1 cellular context compared by ENCODE assay signal in the genomic region with DNA sequence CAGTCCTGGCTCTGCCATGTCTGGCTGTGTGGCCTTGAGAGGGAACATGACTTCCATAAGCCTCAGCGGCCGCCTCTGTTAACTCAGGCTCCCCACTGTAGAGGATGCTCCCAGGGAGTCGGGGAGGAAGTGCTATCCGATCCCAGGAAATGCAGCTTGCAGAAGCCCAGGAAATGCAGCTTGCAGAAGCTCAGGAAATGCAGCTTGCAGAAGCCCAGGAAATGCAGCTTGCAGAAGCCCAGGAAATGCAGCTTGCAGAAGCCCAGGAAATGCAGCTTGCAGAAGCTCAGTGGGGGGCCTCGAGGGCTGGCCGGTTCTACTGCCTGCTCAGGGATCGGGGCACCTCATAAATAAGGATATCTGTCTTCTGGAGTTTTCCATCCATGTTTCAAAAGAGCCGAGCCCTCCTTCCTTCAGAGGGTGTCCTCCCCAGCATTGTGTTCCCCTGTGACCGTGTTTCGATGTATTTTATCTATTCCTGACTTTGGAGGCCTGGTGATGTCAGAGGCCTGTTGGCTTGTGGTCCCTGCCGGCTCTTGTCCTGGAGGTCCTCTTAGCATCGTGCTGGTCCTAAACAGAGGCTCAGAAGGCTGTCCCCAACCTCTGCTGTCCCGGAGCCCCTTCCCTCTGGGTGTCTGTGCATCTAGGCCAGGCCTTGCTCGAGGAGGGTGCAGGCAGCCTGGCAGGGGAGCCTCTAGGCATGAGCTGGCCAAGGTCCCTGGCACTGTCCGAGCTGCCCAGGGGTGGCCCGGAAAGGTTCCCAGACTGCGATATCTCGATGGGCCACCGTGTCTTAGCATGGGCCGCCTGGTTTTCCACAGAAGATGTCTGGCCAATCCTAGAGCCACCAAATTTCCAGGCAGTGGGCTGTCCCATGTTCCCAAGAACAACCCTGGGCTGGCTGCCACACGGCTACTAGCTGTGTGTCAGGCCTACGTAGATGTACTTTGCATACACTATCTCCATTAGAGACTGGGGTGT.
TF ChIP-seq lines count a peak whose summit lies in the region.

No MANE protein-coding gene starts in this region.

TF ChIP-seq in Ishikawa, 13 proteins besides CTCF, POLR2A, EP300 and RAD21:
- TF ChIP-seq, protein P1, sequence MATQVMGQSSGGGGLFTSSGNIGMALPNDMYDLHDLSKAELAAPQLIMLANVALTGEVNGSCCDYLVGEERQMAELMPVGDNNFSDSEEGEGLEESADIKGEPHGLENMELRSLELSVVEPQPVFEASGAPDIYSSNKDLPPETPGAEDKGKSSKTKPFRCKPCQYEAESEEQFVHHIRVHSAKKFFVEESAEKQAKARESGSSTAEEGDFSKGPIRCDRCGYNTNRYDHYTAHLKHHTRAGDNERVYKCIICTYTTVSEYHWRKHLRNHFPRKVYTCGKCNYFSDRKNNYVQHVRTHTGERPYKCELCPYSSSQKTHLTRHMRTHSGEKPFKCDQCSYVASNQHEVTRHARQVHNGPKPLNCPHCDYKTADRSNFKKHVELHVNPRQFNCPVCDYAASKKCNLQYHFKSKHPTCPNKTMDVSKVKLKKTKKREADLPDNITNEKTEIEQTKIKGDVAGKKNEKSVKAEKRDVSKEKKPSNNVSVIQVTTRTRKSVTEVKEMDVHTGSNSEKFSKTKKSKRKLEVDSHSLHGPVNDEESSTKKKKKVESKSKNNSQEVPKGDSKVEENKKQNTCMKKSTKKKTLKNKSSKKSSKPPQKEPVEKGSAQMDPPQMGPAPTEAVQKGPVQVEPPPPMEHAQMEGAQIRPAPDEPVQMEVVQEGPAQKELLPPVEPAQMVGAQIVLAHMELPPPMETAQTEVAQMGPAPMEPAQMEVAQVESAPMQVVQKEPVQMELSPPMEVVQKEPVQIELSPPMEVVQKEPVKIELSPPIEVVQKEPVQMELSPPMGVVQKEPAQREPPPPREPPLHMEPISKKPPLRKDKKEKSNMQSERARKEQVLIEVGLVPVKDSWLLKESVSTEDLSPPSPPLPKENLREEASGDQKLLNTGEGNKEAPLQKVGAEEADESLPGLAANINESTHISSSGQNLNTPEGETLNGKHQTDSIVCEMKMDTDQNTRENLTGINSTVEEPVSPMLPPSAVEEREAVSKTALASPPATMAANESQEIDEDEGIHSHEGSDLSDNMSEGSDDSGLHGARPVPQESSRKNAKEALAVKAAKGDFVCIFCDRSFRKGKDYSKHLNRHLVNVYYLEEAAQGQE (IDR thresholded peaks at IDR 0.05; ENCODE audit: low read depth) = peak; percentile 5; the same call in 1 of the 2 replicates
- TF ChIP-seq, protein P2, sequence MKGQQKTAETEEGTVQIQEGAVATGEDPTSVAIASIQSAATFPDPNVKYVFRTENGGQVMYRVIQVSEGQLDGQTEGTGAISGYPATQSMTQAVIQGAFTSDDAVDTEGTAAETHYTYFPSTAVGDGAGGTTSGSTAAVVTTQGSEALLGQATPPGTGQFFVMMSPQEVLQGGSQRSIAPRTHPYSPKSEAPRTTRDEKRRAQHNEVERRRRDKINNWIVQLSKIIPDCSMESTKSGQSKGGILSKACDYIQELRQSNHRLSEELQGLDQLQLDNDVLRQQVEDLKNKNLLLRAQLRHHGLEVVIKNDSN (IDR thresholded peaks at IDR 0.05) = no peak
- TF ChIP-seq EGR1 (IDR thresholded peaks at IDR 0.05) = no peak
- peak; percentile 12; the same call in 1 of the 2 replicates for TF ChIP-seq TCF12 (IDR thresholded peaks at IDR 0.05; ENCODE audit: low read depth)
